Comparison of ENCODE assay signal across 8 cellular contexts in the genomic region with DNA sequence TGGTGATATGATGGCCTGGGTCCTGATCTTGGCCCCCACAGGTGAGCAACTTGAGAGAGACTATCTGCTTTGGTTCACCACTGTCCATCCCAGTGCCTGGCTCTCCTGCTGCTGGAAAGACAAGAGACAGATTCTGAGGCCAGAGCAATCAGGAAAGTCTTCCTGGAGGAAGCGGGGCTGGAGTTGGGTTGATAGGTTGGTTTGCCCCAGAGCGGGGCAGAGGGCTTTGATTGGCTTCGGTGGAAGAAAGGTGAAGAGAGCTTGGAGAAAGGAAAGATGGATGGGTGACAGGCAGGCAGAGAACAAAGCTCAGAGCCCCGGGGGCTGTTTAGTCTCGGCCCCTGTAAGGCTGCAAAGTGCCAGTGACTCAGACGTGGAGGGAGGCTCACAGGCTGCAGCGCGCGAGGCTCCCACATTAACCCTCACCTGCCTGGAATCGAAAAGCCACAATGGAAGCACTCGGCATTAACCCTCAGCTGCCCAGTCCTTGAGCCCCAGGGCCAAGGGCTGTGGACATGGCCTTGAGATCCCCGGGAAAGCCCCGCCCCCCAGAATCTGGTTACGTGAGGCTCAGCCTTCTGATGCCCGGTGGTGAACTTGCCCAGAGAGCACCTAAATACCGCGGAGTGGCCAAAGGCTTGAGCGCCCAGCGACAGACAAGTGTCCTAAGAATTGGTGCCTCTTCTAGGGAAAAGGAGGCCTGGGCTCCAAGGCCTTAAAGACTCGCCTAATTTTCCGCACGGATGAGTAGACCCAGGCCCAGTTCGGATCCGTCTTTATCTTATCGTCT. TPM values are rescaled to one million over a fixed set of nuclear protein-coding genes. Genes with fewer than 3 reads are reported as not detected.
DNase-seq lines count a peak whose midpoint lies in the region; ATAC-seq and TF ChIP-seq lines count a peak whose summit lies in the region.

No MANE protein-coding gene starts in this region.

- peak overlapping the region; percentile 85 for H3K4me3 Mint-ChIP-seq in nephron progenitor cell

- H3K27me3 ChIP-seq in esophagus squamous epithelium = peaks cover 0 to 3% (median 0%) of the 10 kb centered on the region in 4 donors

- WGBS in esophagus squamous epithelium, 2 donors = 15 to 17% methylated on average over 10 to 15 of the region's 25 CpGs

- H3K27ac ChIP-seq in esophagus squamous epithelium = peak overlapping the region; percentile 77 to 91 (median 88)

- intact Hi-C loops in esophagus squamous epithelium (cut with DNase I) = loop anchor here (5.0 to 10.0 kb wide), 2 partner anchors 76 to 193 kb away; a partner anchor contains a TSS

- no peak overlapping the region for H3K27ac Mint-ChIP-seq in nephron progenitor cell

- no peaks in the 10 kb centered on the region for H3K9me3 Mint-ChIP-seq in nephron progenitor cell

- no peak for TF ChIP-seq POLR2A in esophagus squamous epithelium (IDR thresholded peaks at IDR 0.05)

- DNase-seq in NCI-H748 (lab: John Stamatoyannopoulos, UW; ENCODE audit: unreplicated experiment) = peak; percentile 3
- DNase-seq in NCI-H748 treated with DMSO at 0.1 percent for 48 hours (lab: John Stamatoyannopoulos, UW) = no peak
- DNase-seq in SK-N-DZ (ENCODE audit: low spot score) = peak; percentile 69
- DNase-seq in esophagus squamous epithelium (lab: John Stamatoyannopoulos, UW) = no peak
- peak; percentile 62 for DNase-seq in nephron progenitor cell
- no peak for DNase-seq in NCI-H128 (lab: John Stamatoyannopoulos, UW; ENCODE audit: unreplicated experiment)
- no peak for DNase-seq in medulla oblongata (ENCODE audit: extremely low spot score)

- ATAC-seq in GM21717 (IDR thresholded peaks at IDR 0.05; ENCODE audit: unreplicated experiment) = no peak

- H3K27me3 Mint-ChIP-seq in nephron progenitor cell (ENCODE audit: low read depth, poor library complexity) = peaks cover 39% of the 10 kb centered on the region

- H3K36me3 Mint-ChIP-seq in nephron progenitor cell (ENCODE audit: low read depth) = no peaks in the 10 kb centered on the region

- H3K9me3 ChIP-seq in esophagus squamous epithelium = no peaks in the 10 kb centered on the region

- no peak for TF ChIP-seq CTCF in esophagus squamous epithelium (IDR thresholded peaks at IDR 0.05)
- no peak for TF ChIP-seq CTCF in nephron progenitor cell (IDR thresholded peaks at IDR 0.05)

- H3K4me1 ChIP-seq in esophagus squamous epithelium = peaks cover 17 to 42% (median 20%) of the 10 kb centered on the region in 3 donors

- H3K4me3 ChIP-seq in esophagus squamous epithelium = peak overlapping the region; percentile 84 to 95 (median 89)

- no peaks in the 10 kb centered on the region for H3K36me3 ChIP-seq in esophagus squamous epithelium

- peaks cover 29% of the 10 kb centered on the region for H3K4me1 Mint-ChIP-seq in nephron progenitor cell

RNA-seq across cellular contexts. Expression of a gene that starts 1.0 kb away (rescaled TPM):
- 44.8 and 47.5 TPM in 2 replicates for polyA plus RNA-seq in SK-N-DZ (2014; cell fraction: cytosol; rRNA removed)
- 25.9 and 29.3 TPM in 2 replicates for polyA plus RNA-seq in SK-N-DZ (2014; cell fraction: nucleus; rRNA removed)
- total RNA-seq in esophagus squamous epithelium = 10 to 100 TPM; 12.2 to 21.4 (median 17.8) TPM

Comparison
In these comparisons a context has a peak if more than half of its experiments do, and no peak if none do; other contexts are left out.
1. DNase-seq: peak in NCI-H748 (single experiment), SK-N-DZ (single experiment) and nephron progenitor cell (single experiment); none in NCI-H748 treated with DMSO at 0.1 percent for 48 hours (single experiment), esophagus squamous epithelium (single experiment), NCI-H128 (single experiment) and medulla oblongata (single experiment).